In genomic region chr13:41222259-41222852, GRCh38 we compare ENCODE assay signal across 8 cellular contexts. TPM values are rescaled to one million over a fixed set of nuclear protein-coding genes. Genes with fewer than 3 reads are reported as not detected.
DNase-seq lines count a peak whose midpoint lies in the region; ATAC-seq, FAIRE-seq and TF ChIP-seq lines count a peak whose summit lies in the region.

No MANE protein-coding gene starts in this region.

- H3K79me2 ChIP-seq in GM12878 (ENCODE audit: control insufficient read depth, insufficient read depth, low read length), result no peaks in the 10 kb centered on the region

- SMC1A ChIA-PET in GM12878 (lab: Charles Lee; ENCODE audit: uncharacterized antibody, unreplicated experiment), result interaction anchor here (0.7 to 1.6 kb wide), 11 partner anchors 9 to 540 kb away, joined by 3 to 10 read pairs (median 4); no protein-coding TSS in a partner anchor

- H3K4me1 ChIP-seq in GM12878 (ENCODE audit: control insufficient read depth, insufficient read depth, low read length), result no peaks in the 10 kb centered on the region
- H3K4me1 ChIP-seq in iPS DF 6.9 (ENCODE audit: control insufficient read depth, insufficient read depth, low read length), result no peaks in the 10 kb centered on the region

- no peak overlapping the region for H3K4me3 Mint-ChIP-seq in T-helper 17 cell

- no TSS peak for BruUV-seq in GM12878 (replicated peaks; lab: Mats Ljungman, UMichigan)

- H3K27ac ChIP-seq in GM12878 (ENCODE audit: control insufficient read depth, insufficient read depth) (no peak overlapping the region), iPS DF 6.9 (ENCODE audit: low read length) (no peak overlapping the region)

- H3K9me3 ChIP-seq in T-helper 17 cell (ENCODE audit: control insufficient read depth, low read length, poor library complexity, severe bottlenecking), result no peaks in the 10 kb centered on the region
- no peaks in the 10 kb centered on the region for H3K9me3 ChIP-seq in GM12878 (replicated peaks; ENCODE audit: control insufficient read depth, insufficient read depth, low read length)
- no peaks in the 10 kb centered on the region for H3K9me3 ChIP-seq in iPS DF 6.9 (ENCODE audit: control insufficient read depth, insufficient read depth, low read length)

- peak; percentile 70 for TF ChIP-seq CTCF in LNCaP clone FGC (IDR thresholded peaks at IDR 0.05; ENCODE audit: control insufficient read depth, extremely low read depth, insufficient read depth)
- TF ChIP-seq CTCF in GM12878 (IDR thresholded peaks at IDR 0.05 in 2 of 3, conservative IDR thresholded peaks at IDR 0.05 in 1 of 3; ENCODE audit: control insufficient read depth in 2 of 3, extremely low read depth in 1 of 3, insufficient read depth in 1 of 3, low read depth in 3 of 3, low read length in 3 of 3), result peak; percentile 77 to 86 (median 77)

- TF ChIP-seq POLR2A in GM12878 (IDR thresholded peaks at IDR 0.05; ENCODE audit: low read depth, low read length), result no peak

- 35% methylated on average over 6 of the region's 6 CpGs for WGBS in GM12878 (ENCODE audit: insufficient coverage, insufficient replicate concordance, low lambda C conversion rate, missing lambda C conversion rate)
- WGBS in iPS DF 6.9 (ENCODE audit: insufficient coverage, insufficient read length), result no CpG with 5 or more reads among the region's 6 CpGs

- CTCF ChIA-PET in GM12878 (lab: Yijun Ruan, JAX), result interaction anchor here (0.7 to 4.8 kb wide), 19 partner anchors 8 to 445 kb away, joined by 3 to 45 read pairs (median 4); no protein-coding TSS in a partner anchor

- peak; percentile 82 for TF ChIP-seq RAD21 in GM12878 (IDR thresholded peaks at IDR 0.05; ENCODE audit: insufficient read depth, low read depth, low read length)

- POLR2A ChIA-PET in GM12878 (lab: Charles Lee), result no interaction called here

- H3K4me2 ChIP-seq in GM12878 (ENCODE audit: control insufficient read depth, insufficient read depth), result no peak overlapping the region

- no peaks in the 10 kb centered on the region for H3K27me3 Mint-ChIP-seq in T-helper 17 cell

- H3K4me3 ChIP-seq in LNCaP clone FGC (ENCODE audit: low read depth, low read length), result no peak overlapping the region
- no peak overlapping the region for H3K4me3 ChIP-seq in GM12878
- H3K4me3 ChIP-seq in iPS DF 6.9 (ENCODE audit: low read length), result no peak overlapping the region

- peaks cover 3% of the 10 kb centered on the region for H3K4me1 Mint-ChIP-seq in T-helper 17 cell

- intact Hi-C loops in GM12878 (cut with micrococcal nuclease; ENCODE audit: unreplicated experiment), result loop anchor here (1.0 kb wide), 2 partner anchors 147 to 168 kb away; no protein-coding TSS in a partner anchor

- TF ChIP-seq EP300 in GM12878 (IDR thresholded peaks at IDR 0.05; ENCODE audit: borderline replicate concordance in 1 of 2, control insufficient read depth in 1 of 2, low read depth in 2 of 2, low read length in 2 of 2), result no peak

- H3K27me3 ChIP-seq in GM12878 (replicated peaks in 1 of 2; ENCODE audit: control insufficient read depth in 2 of 2, insufficient read depth in 2 of 2, low read length in 1 of 2) (no peaks in the 10 kb centered on the region), iPS DF 6.9 (ENCODE audit: control insufficient read depth, insufficient read depth, low read length) (no peaks in the 10 kb centered on the region)

- DNase-seq in DMS53 (lab: John Stamatoyannopoulos, UW) (peak; percentile 73), LNCaP clone FGC (ENCODE audit: low read depth) (peak; percentile 11), T-helper 17 cell (peak in 1 of 3 donors; percentile 24), GM12878 (ENCODE audit: low read depth, low spot score) (peak; percentile 34), iPS DF 6.9 (ENCODE audit: low read depth, low spot score) (peak; percentile 50)
- peak; percentile 2 to 49 for DNase-seq in stimulated activated CD4-positive, alpha-beta T cell treated with anti-CD3 and anti-CD28 coated beads, Interleukin-1b, Interleukin-23, amount 100 ng/mL, for 4 hours (ENCODE audit: low read depth in 2 of 2)

- no peak overlapping the region for H2AFZ ChIP-seq in GM12878 (ENCODE audit: control insufficient read depth, low read depth, low read length)

- in situ Hi-C loops in GM12878 (cut with MboI), result loop anchor here (5.0 kb wide), 1 partner anchor 150 kb away; no protein-coding TSS in a partner anchor

- no peak overlapping the region for H3K27ac Mint-ChIP-seq in T-helper 17 cell

- no peaks in the 10 kb centered on the region for H4K20me1 ChIP-seq in GM12878 (ENCODE audit: control insufficient read depth, insufficient read depth)

- no peak overlapping the region for H3K9ac ChIP-seq in GM12878 (ENCODE audit: control insufficient read depth, insufficient read depth, low read length)

- peaks cover 10% of the 10 kb centered on the region for H3K36me3 Mint-ChIP-seq in T-helper 17 cell (ENCODE audit: low read depth)

- peak; percentile 75 for ATAC-seq in GM21528 (IDR thresholded peaks at IDR 0.05; ENCODE audit: low FRiP score, unreplicated experiment)
- peak; percentile 92 for ATAC-seq in T-helper 17 cell
- ATAC-seq in GM12878, result peak; percentile 99
- no peak for ATAC-seq in HG02759 (IDR thresholded peaks at IDR 0.05; ENCODE audit: unreplicated experiment)

- RAD21 ChIA-PET in GM12878 (lab: Charles Lee; ENCODE audit: unreplicated experiment), result interaction anchor here (0.9 to 1.6 kb wide), 6 partner anchors 10 to 169 kb away, joined by 3 to 7 read pairs (median 5); no protein-coding TSS in a partner anchor

- peaks cover 0 to 13% of the 10 kb centered on the region in 2 experiments for H3K36me3 ChIP-seq in GM12878 (ENCODE audit: control insufficient read depth in 2 of 2, insufficient read depth in 2 of 2, low read length in 1 of 2)
- H3K36me3 ChIP-seq in iPS DF 6.9 (ENCODE audit: control insufficient read depth, insufficient read depth, low read length), result no peaks in the 10 kb centered on the region

- peak; percentile 82 for FAIRE-seq in GM12878 (lab: Jason Lieb, UNC)

TF ChIP-seq in GM12878, 131 proteins besides CTCF, POLR2A, EP300 and RAD21:
- TF ChIP-seq SMC3 (IDR thresholded peaks at IDR 0.05; ENCODE audit: borderline replicate concordance, low read length) (peak; percentile 94), SRF (IDR thresholded peaks at IDR 0.05; ENCODE audit: low read depth in 2 of 2, low read length in 2 of 2) (no peak), CEBPB (IDR thresholded peaks at IDR 0.05; ENCODE audit: borderline replicate concordance in 1 of 2, low read depth in 2 of 2, low read length in 2 of 2) (no peak), PML (IDR thresholded peaks at IDR 0.05; ENCODE audit: low read length) (no peak), NR2F1 (conservative IDR thresholded peaks at IDR 0.05) (no peak), GATAD2B (conservative IDR thresholded peaks at IDR 0.05; ENCODE audit: low read depth) (no peak), ZNF274 (IDR thresholded peaks at IDR 0.05; ENCODE audit: insufficient read depth, insufficient read length) (no peak), BMI1 (IDR thresholded peaks at IDR 0.05; ENCODE audit: borderline replicate concordance) (no peak), MYB (IDR thresholded peaks at IDR 0.05; ENCODE audit: borderline replicate concordance, low read depth, low read length) (no peak), YY1 (IDR thresholded peaks at IDR 0.05; ENCODE audit: low read depth, low read length) (peak; percentile 20; the same call in 1 of the 2 replicates), RUNX3 (IDR thresholded peaks at IDR 0.05; ENCODE audit: low read length) (peak; percentile 63), PAX5 (IDR thresholded peaks at IDR 0.05; ENCODE audit: borderline replicate concordance, low read depth, low read length) (no peak)
- TF ChIP-seq, protein P1, sequence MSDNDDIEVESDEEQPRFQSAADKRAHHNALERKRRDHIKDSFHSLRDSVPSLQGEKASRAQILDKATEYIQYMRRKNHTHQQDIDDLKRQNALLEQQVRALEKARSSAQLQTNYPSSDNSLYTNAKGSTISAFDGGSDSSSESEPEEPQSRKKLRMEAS (IDR thresholded peaks at IDR 0.05; ENCODE audit: low read depth, low read length), result no peak

RNA-seq across cellular contexts. Expression of gene KBTBD7, which starts 28.0 kb away (rescaled TPM):
- total RNA-seq in T-helper 17 cell (1 to 10 TPM; 2.7 to 3.0 TPM), GM12878 (2014; rRNA removed) (5.1 and 5.5 TPM in 2 replicates), GM12878 (2014; rRNA removed; fragmentation: Illumina TruSeq; extraction: Trizol) (3.6 and 4.1 TPM in 2 replicates), GM12878 (2021) (4.6 and 5.1 TPM in 2 replicates)
- total RNA-seq in GM12878 (2013; cell fraction: nucleolus; rRNA removed), result 8.0 and 9.6 TPM in 2 replicates
- polyA plus RNA-seq in GM12878 (2011; ENCODE audit: low read depth), result 1.7 TPM
- polyA plus RNA-seq in GM12878 (2011; rRNA removed) (5.6 and 6.2 TPM in 2 replicates), GM12878 (2014; fragmentation: Illumina TruSeq; extraction: Trizol) (3.4 and 4.2 TPM in 2 replicates), GM12878 (2014; fragmentation: Nextera tagmentation; extraction: Ambion mirVana) (1 to 10 TPM; 1.8 to 2.8 TPM), GM12878 (2014; rRNA removed) (2.8 and 3.0 TPM in 2 replicates), GM12878 (2016; fragmentation: Nextera tagmentation; extraction: Ambion mirVana) (1 to 10 TPM; 4.9 to 6.0 TPM)
- polyA plus RNA-seq in GM12878 (2011; cell fraction: cytosol; rRNA removed), result 4.2 and 4.6 TPM in 2 replicates
- polyA plus RNA-seq in GM12878 (2011; cell fraction: nucleus; rRNA removed), result 4.3 and 4.4 TPM in 2 replicates
- polyA plus RNA-seq in GM12878 (2012), result 2.5 and 3.7 TPM in 2 replicates
- 13.7 and 13.8 TPM in 2 replicates for polyA minus RNA-seq in GM12878 (2011; rRNA and poly(A)+ RNA removed)
- polyA minus RNA-seq in GM12878 (2011; cell fraction: cytosol; rRNA and poly(A)+ RNA removed), result 3.6 and 4.4 TPM in 2 replicates
- polyA minus RNA-seq in GM12878 (2011; cell fraction: nucleus; rRNA and poly(A)+ RNA removed), result 10.2 and 14.4 TPM in 2 replicates

RNA-seq across cellular contexts. Expression of gene MTRF1, which starts 41.0 kb away (rescaled TPM):
- total RNA-seq in T-helper 17 cell (10 to 100 TPM; 13.8 to 17.7 TPM), GM12878 (2014; rRNA removed) (18.8 and 21.7 TPM in 2 replicates), GM12878 (2014; rRNA removed; fragmentation: Illumina TruSeq; extraction: Trizol) (19.0 and 21.0 TPM in 2 replicates), GM12878 (2021) (12.1 and 14.1 TPM in 2 replicates)
- total RNA-seq in GM12878 (2013; cell fraction: nucleolus; rRNA removed), result 65.3 and 75.4 TPM in 2 replicates
- polyA plus RNA-seq in GM12878 (2011; ENCODE audit: low read depth), result 9.5 TPM
- polyA plus RNA-seq in GM12878 (2011; rRNA removed) (33.7 and 55.9 TPM in 2 replicates), GM12878 (2014; fragmentation: Illumina TruSeq; extraction: Trizol) (22.6 and 32.3 TPM in 2 replicates), GM12878 (2014; fragmentation: Nextera tagmentation; extraction: Ambion mirVana) (10 to 100 TPM; 14.1 to 18.1 TPM), GM12878 (2014; rRNA removed) (19.4 and 23.0 TPM in 2 replicates), GM12878 (2016; fragmentation: Nextera tagmentation; extraction: Ambion mirVana) (10 to 100 TPM; 22.2 to 24.8 TPM)
- 12.9 and 13.6 TPM in 2 replicates for polyA plus RNA-seq in GM12878 (2011; cell fraction: cytosol; rRNA removed)
- 40.5 and 40.8 TPM in 2 replicates for polyA plus RNA-seq in GM12878 (2011; cell fraction: nucleus; rRNA removed)
- polyA plus RNA-seq in GM12878 (2012), result 17.7 and 18.2 TPM in 2 replicates
- 25.0 and 30.6 TPM in 2 replicates for polyA minus RNA-seq in GM12878 (2011; rRNA and poly(A)+ RNA removed)
- 6.9 and 10.0 TPM in 2 replicates for polyA minus RNA-seq in GM12878 (2011; cell fraction: cytosol; rRNA and poly(A)+ RNA removed)
- 10.8 and 19.2 TPM in 2 replicates for polyA minus RNA-seq in GM12878 (2011; cell fraction: nucleus; rRNA and poly(A)+ RNA removed)
